Comparison of ENCODE assay signal across 10 cellular contexts in genomic region chr5:87103616-87104287, GRCh38.
A peak's percentile ranks its signal among the peaks of the same experiment; 100 is the strongest.
DNase-seq lines count a peak whose midpoint lies in the region; ATAC-seq and TF ChIP-seq lines count a peak whose summit lies in the region.
"Had no signal": no experiment of that assay in that cellular context is flagged by ENCODE, and none has a peak within 500 bp of the region (broad histone marks: within the 10 kb centered on the region; RNA-seq: fewer than 3 reads in every experiment).

No MANE protein-coding gene starts in this region.

- H3K4me1 Mint-ChIP-seq in activated T-helper 2 cell treated with anti-CD3 and anti-CD28 coated beads, Interferon-gamma antibody, Interleukin-2, Interleukin-4, amounts not matched to agents 10 μg/mL and 5 μg/mL and 100 μg/mL, durations not matched to agents 14 hours and 24 hours and 36 hours (ENCODE audit: low read depth) = peaks cover 12% of the 10 kb centered on the region

- no peaks in the 10 kb centered on the region for H3K36me3 Mint-ChIP-seq in activated T-helper 2 cell treated with anti-CD3 and anti-CD28 coated beads, Interferon-gamma antibody, Interleukin-2, Interleukin-4, amounts not matched to agents 10 μg/mL and 5 μg/mL and 100 μg/mL, durations not matched to agents 14 hours and 24 hours and 36 hours (ENCODE audit: low read depth)

- no peak overlapping the region for H3K27ac Mint-ChIP-seq in activated T-helper 2 cell treated with anti-CD3 and anti-CD28 coated beads, Interferon-gamma antibody, Interleukin-2, Interleukin-4, amounts not matched to agents 10 μg/mL and 5 μg/mL and 100 μg/mL, durations not matched to agents 14 hours and 24 hours and 36 hours
- H3K27ac Mint-ChIP-seq: mesothelial cell of epicardium had no signal

- TF ChIP-seq CTCF in epithelial cell of esophagus (IDR thresholded peaks at IDR 0.05; ENCODE audit: insufficient read depth, low read depth, low read length, missing control alignments) = no peak

- DNase-seq in epithelial cell of esophagus (ENCODE audit: low read depth) (peak; percentile 22), NCI-H748 (lab: John Stamatoyannopoulos, UW; ENCODE audit: unreplicated experiment) (no peak), NCI-H1105 treated with DMSO at 0.1 percent for 48 hours (lab: John Stamatoyannopoulos, UW) (no peak)
- DNase-seq in activated T-helper 2 cell treated with anti-CD3 and anti-CD28 coated beads, Interferon-gamma antibody, Interleukin-2, Interleukin-4, amounts not matched to agents 10 μg/mL and 5 μg/mL and 100 μg/mL, durations not matched to agents 14 hours and 24 hours and 36 hours (ENCODE audit: low spot score) = no peak
- no peak for DNase-seq in activated CD4-positive, alpha-beta T cell treated with anti-CD3 and anti-CD28 coated beads for 1 hour
- DNase-seq: NCI-H187 had no signal

- no peak overlapping the region for H3K4me3 ChIP-seq in epithelial cell of esophagus (ENCODE audit: low read length)

- no peak overlapping the region for H3K4me3 Mint-ChIP-seq in activated T-helper 2 cell treated with anti-CD3 and anti-CD28 coated beads, Interferon-gamma antibody, Interleukin-2, Interleukin-4, amounts not matched to agents 10 μg/mL and 5 μg/mL and 100 μg/mL, durations not matched to agents 14 hours and 24 hours and 36 hours (ENCODE audit: low read depth)
- H3K4me3 Mint-ChIP-seq: mesothelial cell of epicardium had no signal

- H3K9me3 Mint-ChIP-seq in activated T-helper 2 cell treated with anti-CD3 and anti-CD28 coated beads, Interferon-gamma antibody, Interleukin-2, Interleukin-4, amounts not matched to agents 10 μg/mL and 5 μg/mL and 100 μg/mL, durations not matched to agents 14 hours and 24 hours and 36 hours = peaks cover 9% of the 10 kb centered on the region

- ATAC-seq in GM18858 (IDR thresholded peaks at IDR 0.05; ENCODE audit: unreplicated experiment) (peak; percentile 96), GM21526 (IDR thresholded peaks at IDR 0.05; ENCODE audit: low FRiP score, unreplicated experiment) (peak; percentile 84), HG03139 (IDR thresholded peaks at IDR 0.05; ENCODE audit: unreplicated experiment) (peak; percentile 89)

- no peaks in the 10 kb centered on the region for H3K27me3 Mint-ChIP-seq in activated T-helper 2 cell treated with anti-CD3 and anti-CD28 coated beads, Interferon-gamma antibody, Interleukin-2, Interleukin-4, amounts not matched to agents 10 μg/mL and 5 μg/mL and 100 μg/mL, durations not matched to agents 14 hours and 24 hours and 36 hours (ENCODE audit: low read depth)

- intact Hi-C loops in activated T-helper 2 cell treated with anti-CD3 and anti-CD28 coated beads, Interferon-gamma antibody, Interleukin-2, Interleukin-4, amounts not matched to agents 10 μg/mL and 5 μg/mL and 100 μg/mL, durations not matched to agents 14 hours and 24 hours and 36 hours (cut with micrococcal nuclease) = loop anchor here (2.0 kb wide), 1 partner anchor 17 kb away; no protein-coding TSS in a partner anchor
